15 cellular contexts compared by ENCODE assay signal in the genomic region with DNA sequence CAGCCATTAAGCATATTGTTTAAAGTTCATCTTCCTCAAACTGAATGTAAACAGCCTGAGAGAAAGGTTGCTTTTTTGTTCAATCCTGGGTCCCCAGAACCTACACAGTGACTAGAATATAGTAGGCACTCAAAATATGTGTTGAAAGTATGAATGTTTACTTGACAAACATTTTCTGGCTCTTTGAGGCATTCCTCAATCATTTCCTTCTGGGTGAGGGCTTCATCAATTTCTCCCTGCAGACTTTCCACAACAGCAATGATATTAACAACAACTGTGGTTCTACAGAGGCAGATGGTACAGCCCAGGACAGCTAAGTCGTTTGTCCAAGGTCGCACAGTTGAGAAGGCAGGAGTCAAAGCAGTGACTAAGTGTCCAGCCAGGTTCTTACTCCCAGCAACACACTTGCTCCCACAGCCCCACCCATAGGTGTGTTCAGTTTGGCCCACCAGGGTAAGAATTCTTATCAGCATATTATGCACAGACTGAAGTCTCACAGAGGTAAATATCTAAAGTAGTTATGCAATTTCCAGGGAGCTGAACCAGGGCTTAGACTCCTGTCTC.
DNase-seq lines count a peak whose midpoint lies in the region; ATAC-seq and TF ChIP-seq lines count a peak whose summit lies in the region.
"Had no signal": no experiment of that assay in that cellular context is flagged by ENCODE, and none has a peak within 500 bp of the region (broad histone marks: within the 10 kb centered on the region; RNA-seq: fewer than 3 reads in every experiment).

No MANE protein-coding gene starts in this region.

- CTCF ChIA-PET in T-cell (lab: Charles Lee) = no interaction called here

- no peaks in the 10 kb centered on the region for H3K79me2 ChIP-seq in DND-41 (ENCODE audit: insufficient read depth, low read length)

- intact Hi-C loops in left lung (cut with DNase I) (no loop called here), upper lobe of right lung (cut with DNase I) (no loop called here), uterus (cut with DNase I; ENCODE audit: low total_unique reads) (loop anchor here (10.0 kb wide), 1 partner anchor 63 kb away; no protein-coding TSS in a partner anchor)

- 33 to 75% methylated on average over 1 to 2 of the region's 2 CpGs for WGBS in gastroesophageal sphincter (ENCODE audit: low coverage in 1 of 2), 2 donors

- H3K9me3 Mint-ChIP-seq in T-cell = peaks cover 0 to 2% (median 0%) of the 10 kb centered on the region in 3 donors
- H3K9me3 Mint-ChIP-seq: CD8-positive, alpha-beta T cell; HFFc6 had no signal

- no peaks in the 10 kb centered on the region for H3K36me3 Mint-ChIP-seq in T-cell
- H3K36me3 Mint-ChIP-seq: CD14-positive monocyte; CD8-positive, alpha-beta T cell had no signal

- H3K4me1 Mint-ChIP-seq in T-cell = peaks cover 14 to 19% (median 16%) of the 10 kb centered on the region in 3 donors

- TF ChIP-seq POLR2A in uterus (IDR thresholded peaks at IDR 0.05) (no peak), gastroesophageal sphincter (IDR thresholded peaks at IDR 0.05) (no peak)

- DNase-seq in DND-41 (no peak), WERI-Rb-1 (peak; percentile 45), left lung (no peak), upper lobe of right lung (no peak), uterus (no peak), T-cell (no peak)
- DNase-seq: BE2C; CD8-positive, alpha-beta T cell; COR-L47; GF-D8; HCEC 1CT; HFFc6 had no signal

- H3K4me1 ChIP-seq in DND-41 (ENCODE audit: insufficient read depth, low read length) = 0 out of 2 replicates have a peak, but pooled peaks cover 3% of the 10 kb centered on the region
- peaks cover 0 to 22% of the 10 kb centered on the region in 2 donors for H3K4me1 ChIP-seq in left lung
- no peaks in the 10 kb centered on the region for H3K4me1 ChIP-seq in upper lobe of right lung
- H3K4me1 ChIP-seq in uterus = no peaks in the 10 kb centered on the region
- H3K4me1 ChIP-seq in gastroesophageal sphincter = no peaks in the 10 kb centered on the region
- H3K4me1 ChIP-seq: A549, BE2C had no signal

- no peaks in the 10 kb centered on the region for H3K27me3 Mint-ChIP-seq in T-cell

- H3K27me3 ChIP-seq in DND-41 (ENCODE audit: insufficient read depth, low read length, poor library complexity) (no peaks in the 10 kb centered on the region), WERI-Rb-1 (ENCODE audit: insufficient read depth, low read depth, severe bottlenecking) (no peaks in the 10 kb centered on the region), left lung (no peaks in the 10 kb centered on the region), upper lobe of right lung (no peaks in the 10 kb centered on the region), uterus (no peaks in the 10 kb centered on the region), gastroesophageal sphincter (no peaks in the 10 kb centered on the region)
- H3K27me3 ChIP-seq: BE2C had no signal

- TF ChIP-seq EP300 in gastroesophageal sphincter (IDR thresholded peaks at IDR 0.05) = no peak

- no peak overlapping the region for H3K4me2 ChIP-seq in DND-41 (ENCODE audit: insufficient read depth, low read length)
- H3K4me2 ChIP-seq: A549 had no signal

- H4K20me1 ChIP-seq in DND-41 (ENCODE audit: insufficient read depth, low read length) = no peaks in the 10 kb centered on the region

- H3K27ac ChIP-seq in DND-41 (ENCODE audit: low read length) (no peak overlapping the region), WERI-Rb-1 (peak overlapping the region; percentile 6; the same call in 1 of the 2 replicates), left lung (no peak overlapping the region), upper lobe of right lung (no peak overlapping the region), uterus (no peak overlapping the region), gastroesophageal sphincter (no peak overlapping the region)
- H3K27ac ChIP-seq: A549 had no signal

- no peak overlapping the region for H3K9ac ChIP-seq in DND-41 (ENCODE audit: low read depth, low read length)

- no peak overlapping the region for H3K4me3 Mint-ChIP-seq in T-cell
- H3K4me3 Mint-ChIP-seq: CD14-positive monocyte; CD8-positive, alpha-beta T cell; HFFc6 had no signal

- no peak for ATAC-seq in DND-41 (ENCODE audit: insufficient read depth, low read depth)
- peak; percentile 72 for ATAC-seq in left lung
- peak; percentile 57 for ATAC-seq in upper lobe of right lung
- no peak for ATAC-seq in gastroesophageal sphincter
- no peak for ATAC-seq in T-cell (replicated peaks in 1 of 4)
- ATAC-seq: CD8-positive, alpha-beta T cell had no signal

- no peak for TF ChIP-seq CTCF in DND-41 (IDR thresholded peaks at IDR 0.05; ENCODE audit: borderline replicate concordance, extremely low read depth, low read length, poor library complexity, severe bottlenecking)
- TF ChIP-seq CTCF in WERI-Rb-1 (IDR thresholded peaks at IDR 0.05; ENCODE audit: low read depth, low read length) = no peak
- TF ChIP-seq CTCF in left lung (IDR thresholded peaks at IDR 0.05) = no peak
- no peak for TF ChIP-seq CTCF in upper lobe of right lung (IDR thresholded peaks at IDR 0.05)
- TF ChIP-seq CTCF in uterus (IDR thresholded peaks at IDR 0.05) = no peak
- no peak for TF ChIP-seq CTCF in gastroesophageal sphincter (IDR thresholded peaks at IDR 0.05)

- 0 out of 2 replicates have a peak overlapping the region, but pooled peaks have one; percentile 8 for H2AFZ ChIP-seq in DND-41 (ENCODE audit: low read depth, low read length)

- POLR2A ChIA-PET in T-cell (lab: Charles Lee) = no interaction called here

- no peak overlapping the region for H3K27ac Mint-ChIP-seq in T-cell
- H3K27ac Mint-ChIP-seq: CD8-positive, alpha-beta T cell; HFFc6 had no signal

- H3K9me3 ChIP-seq in DND-41 (ENCODE audit: insufficient read depth, low read length, severe bottlenecking) = no peaks in the 10 kb centered on the region
- H3K9me3 ChIP-seq in WERI-Rb-1 (ENCODE audit: severe bottlenecking) = no peaks in the 10 kb centered on the region
- H3K9me3 ChIP-seq in left lung = no peaks in the 10 kb centered on the region
- no peaks in the 10 kb centered on the region for H3K9me3 ChIP-seq in upper lobe of right lung
- H3K9me3 ChIP-seq in uterus = no peaks in the 10 kb centered on the region
- H3K9me3 ChIP-seq in gastroesophageal sphincter = no peaks in the 10 kb centered on the region
- H3K9me3 ChIP-seq: A549, BE2C had no signal

- H3K36me3 ChIP-seq in DND-41 (ENCODE audit: insufficient read depth, low read length) (no peaks in the 10 kb centered on the region), WERI-Rb-1 (no peaks in the 10 kb centered on the region), left lung (no peaks in the 10 kb centered on the region), upper lobe of right lung (no peaks in the 10 kb centered on the region), uterus (no peaks in the 10 kb centered on the region), gastroesophageal sphincter (no peaks in the 10 kb centered on the region)
- H3K36me3 ChIP-seq: BE2C had no signal

- no peak overlapping the region for H3K4me3 ChIP-seq in DND-41 (ENCODE audit: low read depth in 1 of 2, low read length in 2 of 2)
- H3K4me3 ChIP-seq in WERI-Rb-1 (ENCODE audit: low read depth, low read length) = no peak overlapping the region
- no peak overlapping the region for H3K4me3 ChIP-seq in left lung
- H3K4me3 ChIP-seq in upper lobe of right lung = no peak overlapping the region
- no peak overlapping the region for H3K4me3 ChIP-seq in uterus
- H3K4me3 ChIP-seq in gastroesophageal sphincter = no peak overlapping the region
- H3K4me3 ChIP-seq: A549 had no signal

Comparison
In these comparisons a context has a peak if more than half of its experiments do, and no peak if none do; other contexts are left out.
1. ATAC-seq: peak in left lung (single experiment) and upper lobe of right lung (single experiment); none in DND-41 (single experiment), gastroesophageal sphincter (single experiment) and T-cell (0 of 4).